9 cellular contexts compared by ENCODE assay signal in the genomic region with DNA sequence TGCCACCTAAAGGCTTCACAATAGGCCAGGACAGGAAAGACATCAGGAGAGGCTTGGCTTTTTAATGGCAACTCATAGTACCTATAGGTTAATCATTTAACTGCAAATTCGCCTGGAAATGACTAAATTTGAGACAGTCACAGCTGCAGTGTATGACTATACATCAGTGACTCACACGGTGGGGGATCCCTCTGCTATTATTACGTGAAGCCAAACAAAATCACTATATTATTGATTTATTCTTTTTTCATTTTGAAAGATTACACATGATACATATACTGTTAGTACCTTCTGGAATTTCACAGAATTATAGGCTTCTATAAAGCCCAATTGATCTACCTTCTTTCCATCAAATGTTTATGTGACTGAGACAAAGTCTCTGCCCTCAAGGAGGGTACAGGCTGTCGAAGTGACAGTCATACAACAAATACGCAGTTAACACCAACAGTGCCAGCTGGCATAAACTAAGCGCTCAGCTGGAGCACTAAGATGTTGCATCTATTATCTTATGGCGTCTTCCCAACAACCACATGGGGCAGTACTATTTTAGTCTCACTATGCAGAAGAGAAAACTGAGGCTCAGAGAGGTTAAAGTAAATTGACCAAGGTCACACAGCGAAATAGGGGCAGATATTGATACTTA.
DNase-seq lines count a peak whose midpoint lies in the region; ATAC-seq, FAIRE-seq and TF ChIP-seq lines count a peak whose summit lies in the region.
"Had no signal": no experiment of that assay in that cellular context is flagged by ENCODE, and none has a peak within 500 bp of the region (broad histone marks: within the 10 kb centered on the region; RNA-seq: fewer than 3 reads in every experiment).

No MANE protein-coding gene starts in this region.

- H3K4me1 Mint-ChIP-seq in activated naive CD4-positive, alpha-beta T cell treated with anti-CD3 and anti-CD28 coated beads, Interleukin-2, amount 50 U/mL, for 24 hours = peaks cover 38% of the 10 kb centered on the region

- H3K79me2 ChIP-seq in HepG2 (ENCODE audit: insufficient read depth, low read length) = no peaks in the 10 kb centered on the region

- no peak for TF ChIP-seq POLR2A in HepG2 (IDR thresholded peaks at IDR 0.05; ENCODE audit: insufficient read depth in 1 of 2, low read depth in 2 of 2, low read length in 2 of 2)
- no peak for TF ChIP-seq POLR2A in right lobe of liver (IDR thresholded peaks at IDR 0.05)

- ATAC-seq in HepG2 (no peak), right lobe of liver (no peak), HG03103 (IDR thresholded peaks at IDR 0.05; ENCODE audit: low read depth, unreplicated experiment) (peak; percentile 80), left lung (no peak)

- H3K27me3 Mint-ChIP-seq in activated naive CD4-positive, alpha-beta T cell treated with anti-CD3 and anti-CD28 coated beads, Interleukin-2, amount 50 U/mL, for 24 hours = no peaks in the 10 kb centered on the region

- no peaks in the 10 kb centered on the region for H3K9me3 ChIP-seq in HepG2 (ENCODE audit: low read length)
- H3K9me3 ChIP-seq in right lobe of liver = no peaks in the 10 kb centered on the region
- H3K9me3 ChIP-seq in left lung = no peaks in the 10 kb centered on the region

- no peak overlapping the region for H3K4me3 ChIP-seq in HepG2 (replicated peaks in 1 of 3; ENCODE audit: insufficient read depth in 1 of 3, low read depth in 2 of 3, low read length in 3 of 3)
- H3K4me3 ChIP-seq in right lobe of liver = no peak overlapping the region
- H3K4me3 ChIP-seq in left lung = no peak overlapping the region

- peaks cover 18% of the 10 kb centered on the region for H3K4me1 ChIP-seq in HepG2 (ENCODE audit: insufficient read depth, low read length)
- H3K4me1 ChIP-seq in right lobe of liver = peaks cover 0 to 11% (median 2%) of the 10 kb centered on the region in 4 donors
- H3K4me1 ChIP-seq in left lung = peaks cover 0 to 27% of the 10 kb centered on the region in 2 donors

- BruUV-seq in HepG2 (replicated peaks; lab: Mats Ljungman, UMichigan) = no TSS peak

- H3K27ac ChIP-seq in HepG2 (ENCODE audit: extremely low read length, insufficient read depth, low read length) (no peak overlapping the region), right lobe of liver (no peak overlapping the region), left lung (no peak overlapping the region)

- peak overlapping the region; percentile 41; the same call in 1 of the 2 replicates for H3K4me2 ChIP-seq in HepG2 (ENCODE audit: low read depth, low read length)

- no peak overlapping the region for H2AFZ ChIP-seq in HepG2 (ENCODE audit: low read length)

- H3K9ac ChIP-seq in HepG2 (ENCODE audit: insufficient read depth, low read depth, low read length) = no peak overlapping the region

- no peaks in the 10 kb centered on the region for H3K36me3 ChIP-seq in HepG2 (replicated peaks in 1 of 2; ENCODE audit: control insufficient read depth in 1 of 2, insufficient read depth in 2 of 2, low read length in 2 of 2)
- H3K36me3 ChIP-seq in right lobe of liver = no peaks in the 10 kb centered on the region
- H3K36me3 ChIP-seq in left lung = peaks cover 0 to 2% of the 10 kb centered on the region in 2 donors

- POLR2A ChIA-PET in HepG2 (lab: Yijun Ruan, JAX) = no interaction called here

- in situ Hi-C loops in HepG2 (cut with HindIII; ENCODE audit: extremely low pct_ligation_motif_present, low pct_unique_long_range_greater_than_20kb) = no loop called here

- CTCF ChIA-PET in HepG2 (lab: Yijun Ruan, JAX; ENCODE audit: low intra/inter-chr PET ratio, low total read pairs) = no interaction called here

- peak; percentile 19 for DNase-seq in HepG2 (ENCODE audit: low spot score)
- no peak for DNase-seq in right lobe of liver
- peak; percentile 68 for DNase-seq in stimulated activated CD4-positive, alpha-beta T cell treated with anti-CD3 and anti-CD28 coated beads, Interleukin-4, amount 100 ng/mL, for 24 hours
- DNase-seq in left lung = no peak
- DNase-seq in NCI-H2081 (lab: John Stamatoyannopoulos, UW) = no peak
- no peak for DNase-seq in cerebellum (ENCODE audit: low spot score)

- no peak for FAIRE-seq in HepG2 (lab: Jason Lieb, UNC)
- FAIRE-seq: islet of Langerhans had no signal

- no peak for TF ChIP-seq RAD21 in HepG2 (CRISPR knock-in tag; IDR thresholded peaks at IDR 0.05)

- intact Hi-C loops in HepG2 (cut with micrococcal nuclease; ENCODE audit: unreplicated experiment) (no loop called here), right lobe of liver (cut with DNase I) (no loop called here), left lung (cut with DNase I) (no loop called here)

- H3K27me3 ChIP-seq in HepG2 (ENCODE audit: control insufficient read depth in 1 of 2, insufficient read depth in 2 of 2, low read length in 2 of 2) (no peaks in the 10 kb centered on the region), right lobe of liver (no peaks in the 10 kb centered on the region), left lung (no peaks in the 10 kb centered on the region)

- peak overlapping the region; percentile 79 for H3K27ac Mint-ChIP-seq in activated naive CD4-positive, alpha-beta T cell treated with anti-CD3 and anti-CD28 coated beads, Interleukin-2, amount 50 U/mL, for 24 hours

- WGBS in HepG2 (ENCODE audit: low lambda C conversion rate) = 43% methylated on average over 8 of the region's 8 CpGs
- WGBS in right lobe of liver (ENCODE audit: insufficient coverage, low coverage, low lambda C conversion rate, missing lambda C conversion rate) = 63% methylated on average over 8 of the region's 8 CpGs

- H4K20me1 ChIP-seq in HepG2 (ENCODE audit: insufficient read depth, low read length) = no peaks in the 10 kb centered on the region

- H3K36me3 Mint-ChIP-seq in activated naive CD4-positive, alpha-beta T cell treated with anti-CD3 and anti-CD28 coated beads, Interleukin-2, amount 50 U/mL, for 24 hours = no peaks in the 10 kb centered on the region

- H3K9me3 Mint-ChIP-seq in activated naive CD4-positive, alpha-beta T cell treated with anti-CD3 and anti-CD28 coated beads, Interleukin-2, amount 50 U/mL, for 24 hours = no peaks in the 10 kb centered on the region

- TF ChIP-seq EP300 in HepG2 (IDR thresholded peaks at IDR 0.05; ENCODE audit: low read depth in 2 of 2, low read length in 2 of 2) (no peak), HepG2 (CRISPR knock-in tag; IDR thresholded peaks at IDR 0.05; ENCODE audit: borderline replicate concordance) (no peak)

- H3K4me3 Mint-ChIP-seq in activated naive CD4-positive, alpha-beta T cell treated with anti-CD3 and anti-CD28 coated beads, Interleukin-2, amount 50 U/mL, for 24 hours = peak overlapping the region; percentile 24

- TF ChIP-seq CTCF in HepG2 (CRISPR knock-in tag; IDR thresholded peaks at IDR 0.05) (no peak), right lobe of liver (IDR thresholded peaks at IDR 0.05) (no peak), left lung (IDR thresholded peaks at IDR 0.05) (no peak)

TF ChIP-seq in HepG2, 621 proteins besides CTCF, POLR2A, EP300 and RAD21:
- TF ChIP-seq, protein P1, sequence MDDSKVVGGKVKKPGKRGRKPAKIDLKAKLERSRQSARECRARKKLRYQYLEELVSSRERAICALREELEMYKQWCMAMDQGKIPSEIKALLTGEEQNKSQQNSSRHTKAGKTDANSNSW (CRISPR knock-in tag; IDR thresholded peaks at IDR 0.05; ENCODE audit: borderline replicate concordance) = no peak
- TF ChIP-seq SP5 (CRISPR knock-in tag; IDR thresholded peaks at IDR 0.05; ENCODE audit: borderline replicate concordance, low read depth) (no peak), FOSL2 (CRISPR knock-in tag; IDR thresholded peaks at IDR 0.05) (peak; percentile 15; the same call in 1 of the 2 replicates), YY1 (IDR thresholded peaks at IDR 0.05; ENCODE audit: insufficient read depth, insufficient replicate concordance, low read depth, low read length) (no peak), NFE2L1 (CRISPR knock-in tag; IDR thresholded peaks at IDR 0.05; ENCODE audit: borderline replicate concordance) (no peak), CREB1 (IDR thresholded peaks at IDR 0.05) (0 out of 2 replicates have a peak, but pooled peaks have one; percentile 9), CREB1 (CRISPR knock-in tag; IDR thresholded peaks at IDR 0.05) (no peak), ZNF780A (CRISPR knock-in tag; IDR thresholded peaks at IDR 0.05) (no peak)
- TF ChIP-seq, protein P2, sequence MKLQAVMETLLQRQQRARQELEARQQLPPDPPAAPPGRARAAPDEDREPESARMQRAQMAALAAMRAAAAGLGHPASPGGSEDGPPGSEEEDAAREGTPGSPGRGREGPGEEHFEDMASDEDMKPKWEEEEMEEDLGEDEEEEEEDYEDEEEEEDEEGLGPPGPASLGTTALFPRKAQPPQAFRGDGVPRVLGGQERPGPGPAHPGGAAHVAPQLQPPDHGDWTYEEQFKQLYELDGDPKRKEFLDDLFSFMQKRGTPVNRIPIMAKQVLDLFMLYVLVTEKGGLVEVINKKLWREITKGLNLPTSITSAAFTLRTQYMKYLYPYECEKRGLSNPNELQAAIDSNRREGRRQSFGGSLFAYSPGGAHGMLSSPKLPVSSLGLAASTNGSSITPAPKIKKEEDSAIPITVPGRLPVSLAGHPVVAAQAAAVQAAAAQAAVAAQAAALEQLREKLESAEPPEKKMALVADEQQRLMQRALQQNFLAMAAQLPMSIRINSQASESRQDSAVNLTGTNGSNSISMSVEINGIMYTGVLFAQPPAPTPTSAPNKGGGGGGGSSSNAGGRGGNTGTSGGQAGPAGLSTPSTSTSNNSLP (IDR thresholded peaks at IDR 0.05; ENCODE audit: low read depth, low read length) = 0 out of 2 replicates have a peak, but pooled peaks have one; percentile 35
- TF ChIP-seq, protein P3, sequence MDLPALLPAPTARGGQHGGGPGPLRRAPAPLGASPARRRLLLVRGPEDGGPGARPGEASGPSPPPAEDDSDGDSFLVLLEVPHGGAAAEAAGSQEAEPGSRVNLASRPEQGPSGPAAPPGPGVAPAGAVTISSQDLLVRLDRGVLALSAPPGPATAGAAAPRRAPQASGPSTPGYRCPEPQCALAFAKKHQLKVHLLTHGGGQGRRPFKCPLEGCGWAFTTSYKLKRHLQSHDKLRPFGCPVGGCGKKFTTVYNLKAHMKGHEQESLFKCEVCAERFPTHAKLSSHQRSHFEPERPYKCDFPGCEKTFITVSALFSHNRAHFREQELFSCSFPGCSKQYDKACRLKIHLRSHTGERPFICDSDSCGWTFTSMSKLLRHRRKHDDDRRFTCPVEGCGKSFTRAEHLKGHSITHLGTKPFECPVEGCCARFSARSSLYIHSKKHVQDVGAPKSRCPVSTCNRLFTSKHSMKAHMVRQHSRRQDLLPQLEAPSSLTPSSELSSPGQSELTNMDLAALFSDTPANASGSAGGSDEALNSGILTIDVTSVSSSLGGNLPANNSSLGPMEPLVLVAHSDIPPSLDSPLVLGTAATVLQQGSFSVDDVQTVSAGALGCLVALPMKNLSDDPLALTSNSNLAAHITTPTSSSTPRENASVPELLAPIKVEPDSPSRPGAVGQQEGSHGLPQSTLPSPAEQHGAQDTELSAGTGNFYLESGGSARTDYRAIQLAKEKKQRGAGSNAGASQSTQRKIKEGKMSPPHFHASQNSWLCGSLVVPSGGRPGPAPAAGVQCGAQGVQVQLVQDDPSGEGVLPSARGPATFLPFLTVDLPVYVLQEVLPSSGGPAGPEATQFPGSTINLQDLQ (CRISPR knock-in tag; IDR thresholded peaks at IDR 0.05) = no peak

Comparison
In these comparisons a context has a peak if more than half of its experiments do, and no peak if none do; other contexts are left out.
1. DNase-seq: peak in HepG2 (single experiment) and stimulated activated CD4-positive, alpha-beta T cell treated with anti-CD3 and anti-CD28 coated beads, Interleukin-4, amount 100 ng/mL, for 24 hours (single experiment); none in right lobe of liver (0 of 3), left lung (0 of 2), NCI-H2081 (0 of 2) and cerebellum (single experiment).